Comparison of ENCODE assay signal across 1 cellular context in genomic region chr11:64343740-64344133, GRCh38.
TF ChIP-seq lines count a peak whose summit lies in the region.

No MANE protein-coding gene starts in this region.

TF ChIP-seq in K562, 482 proteins besides CTCF, POLR2A, EP300 and RAD21:
- TF ChIP-seq CTBP1 (IDR thresholded peaks at IDR 0.05; ENCODE audit: borderline replicate concordance) (0 out of 2 replicates have a peak, but pooled peaks have one; percentile 25), E2F3 (CRISPR knock-in tag; IDR thresholded peaks at IDR 0.05) (no peak), PRPF4 (IDR thresholded peaks at IDR 0.05; ENCODE audit: insufficient read depth, low read depth, low read length, poor library complexity, severe bottlenecking) (no peak), ZNF282 (CRISPR knock-in tag; IDR thresholded peaks at IDR 0.05) (no peak), ATF2 (CRISPR knock-in tag; IDR thresholded peaks at IDR 0.05) (no peak), EGR1 (conservative IDR thresholded peaks at IDR 0.05) (no peak), PHB (CRISPR knock-in tag; IDR thresholded peaks at IDR 0.05) (no peak), DEAF1 (CRISPR knock-in tag; IDR thresholded peaks at IDR 0.05) (0 out of 2 replicates have a peak, but pooled peaks have one; percentile 24), HOXB6 (CRISPR knock-in tag; IDR thresholded peaks at IDR 0.05; ENCODE audit: borderline replicate concordance) (no peak), RBM39 (optimal IDR thresholded peaks at IDR 0.05; ENCODE audit: low read depth, low read length) (no peak), MIER1 (IDR thresholded peaks at IDR 0.05; ENCODE audit: low read depth) (no peak), FOXP1 (CRISPR knock-in tag; IDR thresholded peaks at IDR 0.05) (no peak), GABPB2 (CRISPR knock-in tag; conservative IDR thresholded peaks at IDR 0.05) (no peak), ELF4 (CRISPR knock-in tag; IDR thresholded peaks at IDR 0.05) (no peak), KDM4B (IDR thresholded peaks at IDR 0.05; ENCODE audit: borderline replicate concordance in 2 of 2, low read depth in 1 of 2) (no peak), CUX1 (CRISPR knock-in tag; IDR thresholded peaks at IDR 0.05) (no peak), RBFOX2 (IDR thresholded peaks at IDR 0.05; ENCODE audit: low read depth, low read length) (0 out of 2 replicates have a peak, but pooled peaks have one; percentile 2), ETS2 (tag; IDR thresholded peaks at IDR 0.05; ENCODE audit: borderline replicate concordance, poor library complexity, severe bottlenecking) (no peak), TFAP4 (CRISPR knock-in tag; IDR thresholded peaks at IDR 0.05; ENCODE audit: borderline replicate concordance) (peak; percentile 28; the same call in 1 of the 2 replicates), ZNF75A (CRISPR knock-in tag; IDR thresholded peaks at IDR 0.05) (no peak), HDGF (IDR thresholded peaks at IDR 0.05) (no peak), ZNF41 (CRISPR knock-in tag; conservative IDR thresholded peaks at IDR 0.05) (no peak), CC2D1A (IDR thresholded peaks at IDR 0.05) (0 out of 2 replicates have a peak, but pooled peaks have one; percentile 28), MYC (IDR thresholded peaks at IDR 0.05; ENCODE audit: low read depth, low read length) (no peak), MYC (CRISPR knock-in tag; IDR thresholded peaks at IDR 0.05; ENCODE audit: borderline replicate concordance, low read depth) (no peak), E2F6 (IDR thresholded peaks at IDR 0.05; ENCODE audit: borderline replicate concordance in 1 of 2, extremely low read depth in 1 of 2, insufficient read depth in 1 of 2, insufficient read length in 1 of 2, low read depth in 1 of 2, low read length in 1 of 2, poor library complexity in 1 of 2, severe bottlenecking in 1 of 2) (no peak), ETV5 (CRISPR knock-in tag; IDR thresholded peaks at IDR 0.05; ENCODE audit: low read depth) (no peak), MAZ (CRISPR knock-in tag; conservative IDR thresholded peaks at IDR 0.05 in 1 of 2, IDR thresholded peaks at IDR 0.05 in 1 of 2) (0 out of 4 replicates have a peak, but pooled peaks of 1 of the 2 experiments have one; percentile 21), E2F8 (IDR thresholded peaks at IDR 0.05; ENCODE audit: low read depth, partially characterized antibody) (no peak), MEF2A (IDR thresholded peaks at IDR 0.05; ENCODE audit: control insufficient read depth, low read depth, low read length) (no peak)
